Comparison of ENCODE assay signal across 11 cellular contexts in the genomic region with DNA sequence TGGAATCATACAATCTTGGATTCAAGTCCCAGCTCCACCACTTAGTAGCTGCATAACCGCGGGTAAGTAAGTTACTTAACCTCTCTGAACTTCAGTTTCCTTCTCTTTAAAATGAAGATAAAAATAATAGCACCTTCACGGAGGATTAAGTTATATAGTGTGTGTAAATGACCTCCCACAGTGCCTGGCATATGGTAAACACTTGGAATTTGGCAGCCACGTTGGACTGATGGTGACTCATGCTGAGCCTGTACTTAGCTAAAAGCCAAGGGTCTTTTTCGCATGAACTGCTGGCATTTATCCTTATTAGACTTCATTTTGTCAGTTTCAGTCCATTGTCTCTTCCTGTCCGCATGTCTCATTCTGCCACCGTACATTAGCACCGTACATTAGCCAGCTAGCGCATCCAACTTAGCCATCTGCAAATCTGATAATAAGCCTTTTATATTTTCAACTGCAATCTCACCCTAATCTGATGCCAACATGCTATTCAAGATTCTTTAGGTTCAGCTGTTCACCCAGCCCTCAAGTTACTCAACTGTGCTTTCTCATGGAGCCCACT. TPM values are rescaled to one million over a fixed set of nuclear protein-coding genes. Genes with fewer than 3 reads are reported as not detected.
DNase-seq lines count a peak whose midpoint lies in the region; ATAC-seq and TF ChIP-seq lines count a peak whose summit lies in the region.
"Had no signal": no experiment of that assay in that cellular context is flagged by ENCODE, and none has a peak within 500 bp of the region (broad histone marks: within the 10 kb centered on the region; RNA-seq: fewer than 3 reads in every experiment).

No MANE protein-coding gene starts in this region.

- RAD21 ChIA-PET in HCT116 (lab: Charles Lee; ENCODE audit: low non-redundant PET in 1 of 2, low total read pairs in 2 of 2, uncharacterized antibody in 2 of 2, unreplicated experiment in 2 of 2) = no interaction called here

- no peak overlapping the region for H3K4me3 Mint-ChIP-seq in glutamatergic neuron (ENCODE audit: unreplicated experiment)
- H3K4me3 Mint-ChIP-seq: activated CD4-positive, alpha-beta memory T cell treated with anti-CD3 and anti-CD28 coated beads, Interleukin-2, amount 10 ng/mL, durations not matched to agents 7 days and 5 days had no signal

- DNase-seq in HCT116 (ENCODE audit: low read depth, low spot score) (no peak), NCI-H446 treated with DMSO at 0.1 percent for 48 hours (lab: John Stamatoyannopoulos, UW) (peak; percentile 99), cerebellar cortex (ENCODE audit: low spot score) (peak; percentile 97), retinal pigment epithelial cell (ENCODE audit: low read depth) (peak; percentile 95), glutamatergic neuron (no peak), upper lobe of left lung (no peak)
- no peak for DNase-seq in stimulated activated CD4-positive, alpha-beta T cell treated with anti-CD3 and anti-CD28 coated beads, Interleukin-4, amount 100 ng/mL, for 24 hours
- DNase-seq: activated CD4-positive, alpha-beta memory T cell treated with anti-CD3 and anti-CD28 coated beads, Interleukin-2, amount 10 ng/mL, durations not matched to agents 7 days and 5 days; retina; stimulated activated naive CD4-positive, alpha-beta T cell had no signal

- H2AFZ ChIP-seq in HCT116 (ENCODE audit: low read depth, low read length, poor library complexity, severe bottlenecking) = peak overlapping the region; percentile 13

- no peak for TF ChIP-seq POLR2A in HCT116 (IDR thresholded peaks at IDR 0.05; ENCODE audit: borderline replicate concordance, extremely low read depth, insufficient read depth, insufficient read length)
- TF ChIP-seq POLR2A in upper lobe of left lung (IDR thresholded peaks at IDR 0.05) = no peak

- POLR2A ChIA-PET in HCT116 (lab: Charles Lee) = interaction anchor here (1.0 kb wide), 1 partner anchor 27 kb away, joined by 3 read pairs; no protein-coding TSS in a partner anchor

- H3K4me1 Mint-ChIP-seq in glutamatergic neuron (ENCODE audit: low read depth, unreplicated experiment) = peaks cover 32% of the 10 kb centered on the region
- H3K4me1 Mint-ChIP-seq: activated CD4-positive, alpha-beta memory T cell treated with anti-CD3 and anti-CD28 coated beads, Interleukin-2, amount 10 ng/mL, durations not matched to agents 7 days and 5 days had no signal

- peaks cover 6% of the 10 kb centered on the region for H3K27me3 Mint-ChIP-seq in glutamatergic neuron (ENCODE audit: unreplicated experiment)

- no peak for ATAC-seq in HCT116
- ATAC-seq in HG02571 (IDR thresholded peaks at IDR 0.05; ENCODE audit: unreplicated experiment) = no peak
- no peak for ATAC-seq in upper lobe of left lung (ENCODE audit: low FRiP score in 2 of 2)

- H3K4me3 ChIP-seq in HCT116 (replicated peaks in 1 of 2; ENCODE audit: low read depth in 1 of 2, low read length in 2 of 2) (no peak overlapping the region), retinal pigment epithelial cell (ENCODE audit: low read length) (no peak overlapping the region), upper lobe of left lung (no peak overlapping the region)

- TF ChIP-seq CTCF in HCT116 (IDR thresholded peaks at IDR 0.05 in 2 of 3, conservative IDR thresholded peaks at IDR 0.05 in 1 of 3; ENCODE audit: borderline replicate concordance in 1 of 3, insufficient read depth in 1 of 3, low read depth in 2 of 3, low read length in 2 of 3) (no peak), retinal pigment epithelial cell (conservative IDR thresholded peaks at IDR 0.05; ENCODE audit: low read depth, low read length) (no peak), glutamatergic neuron (IDR thresholded peaks at IDR 0.05; ENCODE audit: partially characterized antibody, unreplicated experiment) (no peak), upper lobe of left lung (IDR thresholded peaks at IDR 0.05) (no peak)

- H3K79me2 ChIP-seq in HCT116 (ENCODE audit: insufficient read depth, low read length) = no peaks in the 10 kb centered on the region

- TF ChIP-seq EP300 in upper lobe of left lung (IDR thresholded peaks at IDR 0.05) = no peak

- H3K4me2 ChIP-seq in HCT116 (ENCODE audit: low read length) = peak overlapping the region; percentile 40

- H3K4me1 ChIP-seq in HCT116 (ENCODE audit: control insufficient read depth in 1 of 2, insufficient read depth in 2 of 2, low read length in 2 of 2) = peaks cover 29 to 36% of the 10 kb centered on the region in 2 experiments
- peaks cover 0 to 6% (median 0%) of the 10 kb centered on the region in 4 donors for H3K4me1 ChIP-seq in upper lobe of left lung

- H3K36me3 ChIP-seq in HCT116 (ENCODE audit: control insufficient read depth in 1 of 2, insufficient read depth in 2 of 2, low read length in 2 of 2) = no peaks in the 10 kb centered on the region
- no peaks in the 10 kb centered on the region for H3K36me3 ChIP-seq in upper lobe of left lung

- no peaks in the 10 kb centered on the region for H3K36me3 Mint-ChIP-seq in glutamatergic neuron (ENCODE audit: unreplicated experiment)

- BruUV-seq in HCT116 (replicated peaks; lab: Mats Ljungman, UMichigan) = no TSS peak

- H3K9me3 ChIP-seq in HCT116 (ENCODE audit: control insufficient read depth in 1 of 2, insufficient read depth in 1 of 2, low read depth in 1 of 2, low read length in 2 of 2) (no peaks in the 10 kb centered on the region), upper lobe of left lung (no peaks in the 10 kb centered on the region)

- H3K9ac ChIP-seq in HCT116 (ENCODE audit: low read length) = no peak overlapping the region

- no peaks in the 10 kb centered on the region for H3K9me2 ChIP-seq in HCT116 (ENCODE audit: insufficient read depth)

- no peak overlapping the region for H3K27ac Mint-ChIP-seq in glutamatergic neuron (ENCODE audit: unreplicated experiment)
- H3K27ac Mint-ChIP-seq: activated CD4-positive, alpha-beta memory T cell treated with anti-CD3 and anti-CD28 coated beads, Interleukin-2, amount 10 ng/mL, durations not matched to agents 7 days and 5 days had no signal

- peaks cover 3% of the 10 kb centered on the region for H3K9me3 Mint-ChIP-seq in glutamatergic neuron (ENCODE audit: unreplicated experiment)
- H3K9me3 Mint-ChIP-seq: activated CD4-positive, alpha-beta memory T cell treated with anti-CD3 and anti-CD28 coated beads, Interleukin-2, amount 10 ng/mL, durations not matched to agents 7 days and 5 days had no signal

- H4K20me1 ChIP-seq in HCT116 (ENCODE audit: insufficient read depth) = no peaks in the 10 kb centered on the region

- no peak for TF ChIP-seq RAD21 in HCT116 (IDR thresholded peaks at IDR 0.05; ENCODE audit: low read depth)

- H3K27ac ChIP-seq in HCT116 (ENCODE audit: low read depth, low read length) = no peak overlapping the region
- no peak overlapping the region for H3K27ac ChIP-seq in upper lobe of left lung

- CTCF ChIA-PET in HCT116 (lab: Charles Lee) = interaction anchor here (0.8 to 1.3 kb wide), 3 partner anchors 9 to 44 kb away, joined by 3 to 4 read pairs (median 3); no protein-coding TSS in a partner anchor

- intact Hi-C loops in HCT116 (cut with micrococcal nuclease) = no loop called here

- 62 to 66% methylated on average over 9 of the region's 9 CpGs for WGBS in upper lobe of left lung, 2 donors

- H3K27me3 ChIP-seq in HCT116 (ENCODE audit: insufficient read depth, low read length) (no peaks in the 10 kb centered on the region), upper lobe of left lung (no peaks in the 10 kb centered on the region)

TF ChIP-seq in HCT116, 20 proteins besides CTCF, POLR2A, EP300 and RAD21 (continues in another document):
- TF ChIP-seq, protein P1, sequence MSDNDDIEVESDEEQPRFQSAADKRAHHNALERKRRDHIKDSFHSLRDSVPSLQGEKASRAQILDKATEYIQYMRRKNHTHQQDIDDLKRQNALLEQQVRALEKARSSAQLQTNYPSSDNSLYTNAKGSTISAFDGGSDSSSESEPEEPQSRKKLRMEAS (IDR thresholded peaks at IDR 0.05) = no peak
- TF ChIP-seq EZH2phosphoT487 (IDR thresholded peaks at IDR 0.05; ENCODE audit: borderline replicate concordance) (no peak), FOSL1 (IDR thresholded peaks at IDR 0.05; ENCODE audit: low read depth) (no peak), ZFX (IDR thresholded peaks at IDR 0.05) (no peak), JUND (IDR thresholded peaks at IDR 0.05) (no peak), ZNF274 (IDR thresholded peaks at IDR 0.05; ENCODE audit: low read depth, low read length) (no peak), EZH2 (IDR thresholded peaks at IDR 0.05) (no peak), ELF1 (IDR thresholded peaks at IDR 0.05; ENCODE audit: borderline replicate concordance, low read depth) (no peak), SP1 (IDR thresholded peaks at IDR 0.05; ENCODE audit: low read depth) (no peak), TCF7L2 (IDR thresholded peaks at IDR 0.05; ENCODE audit: borderline replicate concordance, extremely low read depth, insufficient read depth, insufficient read length) (no peak), POLR2AphosphoS5 (IDR thresholded peaks at IDR 0.05; ENCODE audit: low read depth, low read length) (no peak), EGR1 (IDR thresholded peaks at IDR 0.05; ENCODE audit: low read depth) (no peak)
- TF ChIP-seq, protein P2, sequence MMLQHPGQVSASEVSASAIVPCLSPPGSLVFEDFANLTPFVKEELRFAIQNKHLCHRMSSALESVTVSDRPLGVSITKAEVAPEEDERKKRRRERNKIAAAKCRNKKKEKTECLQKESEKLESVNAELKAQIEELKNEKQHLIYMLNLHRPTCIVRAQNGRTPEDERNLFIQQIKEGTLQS (IDR thresholded peaks at IDR 0.05) = no peak

RNA-seq across cellular contexts. Expression of a gene that starts 11.2 kb away (rescaled TPM):
- total RNA-seq in HCT116 (2021; ENCODE audit: unreplicated experiment) = 0.30 TPM
- 0.79 and 0.95 TPM in 2 replicates for polyA plus RNA-seq in HCT116 (2012)
- total RNA-seq in glutamatergic neuron (ENCODE audit: unreplicated experiment) = not detected
- under 1 TPM in 2 of 6 donors, not detected in 4; 0.20 to 0.30 TPM for total RNA-seq in upper lobe of left lung
- total RNA-seq: activated CD4-positive, alpha-beta memory T cell treated with anti-CD3 and anti-CD28 coated beads, Interleukin-2, amount 10 ng/mL, durations not matched to agents 7 days and 5 days had no signal

RNA-seq across cellular contexts. Expression of a gene that starts 31.9 kb away (rescaled TPM):
- total RNA-seq in HCT116 (2021; ENCODE audit: unreplicated experiment) = 0.59 TPM
- 0.61 TPM in 1 of 2 replicates, not detected in the other for polyA plus RNA-seq in HCT116 (2012)
- not detected for total RNA-seq in glutamatergic neuron (ENCODE audit: unreplicated experiment)
- 1 to 10 TPM in 4 of 6 donors, not detected in 2; 1.0 to 4.8 (median 2.5) TPM for total RNA-seq in upper lobe of left lung
- total RNA-seq: activated CD4-positive, alpha-beta memory T cell treated with anti-CD3 and anti-CD28 coated beads, Interleukin-2, amount 10 ng/mL, durations not matched to agents 7 days and 5 days had no signal

RNA-seq across cellular contexts. Expression of a gene that starts 54.4 kb away (rescaled TPM):
- 32.8 TPM for total RNA-seq in HCT116 (2021; ENCODE audit: unreplicated experiment)
- polyA plus RNA-seq in HCT116 (2012) = 14.2 and 15.3 TPM in 2 replicates
- total RNA-seq in glutamatergic neuron (ENCODE audit: unreplicated experiment) = 54.6 TPM
- total RNA-seq in upper lobe of left lung = 10 to 100 TPM in 5 of 6 donors, 1 to 10 TPM in 1; 7.5 to 23.8 (median 20.4) TPM

Comparison
In these comparisons a context has a peak if more than half of its experiments do, and no peak if none do; other contexts are left out.
1. DNase-seq: peak in NCI-H446 treated with DMSO at 0.1 percent for 48 hours (single experiment), cerebellar cortex (single experiment) and retinal pigment epithelial cell (single experiment); none in HCT116 (single experiment), glutamatergic neuron (single experiment), upper lobe of left lung (0 of 2) and stimulated activated CD4-positive, alpha-beta T cell treated with anti-CD3 and anti-CD28 coated beads, Interleukin-4, amount 100 ng/mL, for 24 hours (single experiment).